Comparison of ENCODE assay signal across 40 cellular contexts in the genomic region with DNA sequence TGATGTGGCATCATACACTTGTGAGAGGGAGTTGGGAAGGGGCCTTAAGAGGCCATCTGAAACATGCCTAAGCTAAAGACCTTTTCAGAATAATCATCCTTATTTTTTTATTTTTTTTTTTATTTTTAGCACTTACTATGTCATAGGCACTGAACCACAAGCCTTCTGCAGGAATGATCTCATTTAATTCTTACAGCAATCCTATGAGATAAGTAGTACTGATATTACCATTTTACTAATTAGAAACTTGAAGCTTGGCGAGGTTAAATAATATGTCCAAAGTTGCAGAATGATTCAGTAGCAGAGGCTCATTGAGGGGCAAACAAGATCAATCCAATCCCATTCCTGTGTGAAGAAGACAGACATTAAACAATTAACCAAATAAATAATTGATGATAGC.
"Had no signal": no experiment of that assay in that cellular context is flagged by ENCODE, and none has a peak within 500 bp of the region (broad histone marks: within the 10 kb centered on the region; RNA-seq: fewer than 3 reads in every experiment).

No MANE protein-coding gene starts in this region.

- H3K4me3 ChIP-seq: adrenal gland, ascending aorta, body of pancreas, breast epithelium, cardiac muscle cell had no signal

- H3K36me3 ChIP-seq: adrenal gland, ascending aorta, brain microvascular endothelial cell, breast epithelium, cardiac muscle cell had no signal

- H3K27me3 Mint-ChIP-seq: activated naive CD4-positive, alpha-beta T cell treated with anti-CD3 and anti-CD28 coated beads, Interleukin-2, amount 10 ng/mL, durations not matched to agents 7 days and 5 days; activated naive CD4-positive, alpha-beta T cell treated with anti-CD3 and anti-CD28 coated beads, Interleukin-2, amount 50 U/mL, for 24 hours; activated naive CD8-positive, alpha-beta T cell treated with anti-CD3 and anti-CD28 coated beads for 36 hours; activated naive CD8-positive, alpha-beta T cell treated with anti-CD3 and anti-CD28 coated beads, Interleukin-2, amount 10 ng/mL, durations not matched to agents 7 days and 5 days; central memory CD8-positive, alpha-beta T cell had no signal

- H3K9me3 ChIP-seq: adrenal gland, ascending aorta, body of pancreas, breast epithelium had no signal

- H3K27ac ChIP-seq: adrenal gland, ascending aorta, body of pancreas, brain microvascular endothelial cell, breast epithelium, cardiac muscle cell had no signal

- H3K27me3 ChIP-seq: adrenal gland, ascending aorta, body of pancreas, brain microvascular endothelial cell, breast epithelium, cardiac muscle cell had no signal

- H3K4me1 ChIP-seq: adrenal gland, ascending aorta, body of pancreas, breast epithelium had no signal

- H3K9me3 Mint-ChIP-seq: activated naive CD4-positive, alpha-beta T cell treated with anti-CD3 and anti-CD28 coated beads for 36 hours; activated naive CD4-positive, alpha-beta T cell treated with anti-CD3 and anti-CD28 coated beads, Interleukin-2, amount 10 ng/mL, durations not matched to agents 7 days and 5 days; activated naive CD4-positive, alpha-beta T cell treated with anti-CD3 and anti-CD28 coated beads, Interleukin-2, amount 50 U/mL, for 24 hours; activated T-cell treated with anti-CD3 and anti-CD28 coated beads, Interleukin-2, amount 50 U/mL, for 24 hours; activated T-cell treated with anti-CD3 and anti-CD28 coated beads, Interleukin-2, amount 50 U/mL, for 4 hours; activated T-helper 1 cell treated with anti-CD3 and anti-CD28 coated beads, Interleukin-12 subunit alpha, Interleukin-12 subunit beta, Interleukin-2, Interleukin-4 antibody, amounts not matched to agents 30 ng/mL and 10 ng/mL and 1 ng/mL, durations not matched to agents 14 hours and 24 hours and 36 hours; activated T-helper 2 cell treated with anti-CD3 and anti-CD28 coated beads, Interferon-gamma antibody, Interleukin-2, Interleukin-4, amounts not matched to agents 10 μg/mL and 5 μg/mL and 100 μg/mL, durations not matched to agents 14 hours and 24 hours and 36 hours; brain; central memory CD8-positive, alpha-beta T cell had no signal

- H3K36me3 Mint-ChIP-seq: activated naive CD4-positive, alpha-beta T cell treated with anti-CD3 and anti-CD28 coated beads, Interleukin-2, amount 10 ng/mL, durations not matched to agents 7 days and 5 days; brain had no signal

- FAIRE-seq: astrocyte, bronchial epithelial cell had no signal

- H3K4me1 Mint-ChIP-seq: activated naive CD4-positive, alpha-beta T cell treated with anti-CD3 and anti-CD28 coated beads, Interleukin-2, amount 10 ng/mL, durations not matched to agents 7 days and 5 days; brain had no signal

- H3K4me3 Mint-ChIP-seq: activated naive CD4-positive, alpha-beta T cell treated with anti-CD3 and anti-CD28 coated beads for 36 hours; activated naive CD4-positive, alpha-beta T cell treated with anti-CD3 and anti-CD28 coated beads, Interleukin-2, amount 10 ng/mL, durations not matched to agents 7 days and 5 days; activated naive CD4-positive, alpha-beta T cell treated with anti-CD3 and anti-CD28 coated beads, Interleukin-2, amount 50 U/mL, for 24 hours; activated naive CD8-positive, alpha-beta T cell; activated naive CD8-positive, alpha-beta T cell treated with anti-CD3 and anti-CD28 coated beads for 36 hours; activated naive CD8-positive, alpha-beta T cell treated with anti-CD3 and anti-CD28 coated beads, Interleukin-2, amount 10 ng/mL, durations not matched to agents 7 days and 5 days; activated naive CD8-positive, alpha-beta T cell treated with anti-CD3 and anti-CD28 coated beads, Interleukin-2, amount 50 U/mL, for 24 hours; activated T-cell treated with anti-CD3 and anti-CD28 coated beads, Interleukin-2, amount 50 U/mL, for 24 hours; activated T-cell treated with anti-CD3 and anti-CD28 coated beads, Interleukin-2, amount 50 U/mL, for 4 hours; activated T-cell treated with anti-CD3 and anti-CD28 coated beads, Interleukin-2, amount 50 U/mL, for 72 hours; activated T-helper 1 cell treated with anti-CD3 and anti-CD28 coated beads, Interleukin-12 subunit alpha, Interleukin-12 subunit beta, Interleukin-2, Interleukin-4 antibody, amounts not matched to agents 30 ng/mL and 10 ng/mL and 1 ng/mL, durations not matched to agents 14 hours and 24 hours and 36 hours; brain; central memory CD8-positive, alpha-beta T cell had no signal

- ATAC-seq: activated naive CD4-positive, alpha-beta T cell treated with anti-CD3 and anti-CD28 coated beads, Interleukin-2, amount 50 U/mL, for 72 hours; activated naive CD8-positive, alpha-beta T cell treated with anti-CD3 and anti-CD28 coated beads, Interleukin-2, amount 50 U/mL, for 24 hours; activated T-cell treated with anti-CD3 and anti-CD28 coated beads, Interleukin-2, amount 50 U/mL, for 4 hours; activated T-cell treated with anti-CD3 and anti-CD28 coated beads, Interleukin-2, amount 50 U/mL, for 72 hours; body of pancreas had no signal

- DNase-seq: activated effector memory CD4-positive, alpha-beta T cell treated with anti-CD3 and anti-CD28 coated beads, Interleukin-2, amount 50 U/mL, for 16 hours; activated effector memory CD4-positive, alpha-beta T cell treated with Interleukin-2 at 50 U/mL for 16 hours; activated gamma-delta T cell; activated gamma-delta T cell treated with Interleukin-2 at 50 U/mL for 16 hours; activated naive CD4-positive, alpha-beta T cell; activated naive CD4-positive, alpha-beta T cell treated with anti-CD3 and anti-CD28 coated beads for 36 hours; activated naive CD4-positive, alpha-beta T cell treated with anti-CD3 and anti-CD28 coated beads, Interleukin-2, amount 10 ng/mL, durations not matched to agents 7 days and 5 days; activated naive CD4-positive, alpha-beta T cell treated with anti-CD3 and anti-CD28 coated beads, Interleukin-2, amount 50 U/mL, for 16 hours; activated naive CD4-positive, alpha-beta T cell treated with Interleukin-2 at 50 U/mL for 16 hours; activated naive CD8-positive, alpha-beta T cell treated with anti-CD3 and anti-CD28 coated beads for 36 hours; activated naive CD8-positive, alpha-beta T cell treated with anti-CD3 and anti-CD28 coated beads, Interleukin-2, amount 10 ng/mL, durations not matched to agents 7 days and 5 days; activated naive CD8-positive, alpha-beta T cell treated with anti-CD3 and anti-CD28 coated beads, Interleukin-2, amount 50 U/mL, for 24 hours; activated T-cell treated with anti-CD3 and anti-CD28 coated beads for 4 hours; activated T-cell treated with anti-CD3 and anti-CD28 coated beads, Interleukin-2, amount 50 U/mL, for 1 hour; activated T-cell treated with anti-CD3 and anti-CD28 coated beads, Interleukin-2, amount 50 U/mL, for 24 hours; activated T-cell treated with anti-CD3 and anti-CD28 coated beads, Interleukin-2, amount 50 U/mL, for 4 hours; activated T-cell treated with anti-CD3 and anti-CD28 coated beads, Interleukin-2, amount 50 U/mL, for 48 hours; activated T-cell treated with anti-CD3 and anti-CD28 coated beads, Interleukin-2, amount 50 U/mL, for 72 hours; adrenal gland; amniotic stem cell; amygdala; anterior cingulate cortex; aorta; body of pancreas; brain microvascular endothelial cell; caudate nucleus; central memory CD4-positive, alpha-beta T cell; cerebellar nuclear complex had no signal

- H3K27ac Mint-ChIP-seq: activated naive CD4-positive, alpha-beta T cell treated with anti-CD3 and anti-CD28 coated beads for 36 hours; activated naive CD4-positive, alpha-beta T cell treated with anti-CD3 and anti-CD28 coated beads, Interleukin-2, amount 10 ng/mL, durations not matched to agents 7 days and 5 days; activated naive CD4-positive, alpha-beta T cell treated with anti-CD3 and anti-CD28 coated beads, Interleukin-2, amount 50 U/mL, for 24 hours; activated naive CD4-positive, alpha-beta T cell treated with anti-CD3 and anti-CD28 coated beads, Interleukin-2, amount 50 U/mL, for 72 hours; activated naive CD8-positive, alpha-beta T cell treated with anti-CD3 and anti-CD28 coated beads for 36 hours; activated naive CD8-positive, alpha-beta T cell treated with anti-CD3 and anti-CD28 coated beads, Interleukin-2, amount 10 ng/mL, durations not matched to agents 7 days and 5 days; activated naive CD8-positive, alpha-beta T cell treated with anti-CD3 and anti-CD28 coated beads, Interleukin-2, amount 50 U/mL, for 24 hours; activated T-cell treated with anti-CD3 and anti-CD28 coated beads, Interleukin-2, amount 50 U/mL, for 24 hours; activated T-cell treated with anti-CD3 and anti-CD28 coated beads, Interleukin-2, amount 50 U/mL, for 72 hours; activated T-helper 1 cell treated with anti-CD3 and anti-CD28 coated beads, Interleukin-12 subunit alpha, Interleukin-12 subunit beta, Interleukin-2, Interleukin-4 antibody, amounts not matched to agents 30 ng/mL and 10 ng/mL and 1 ng/mL, durations not matched to agents 14 hours and 24 hours and 36 hours; activated T-helper 2 cell treated with anti-CD3 and anti-CD28 coated beads, Interferon-gamma antibody, Interleukin-2, Interleukin-4, amounts not matched to agents 10 μg/mL and 5 μg/mL and 100 μg/mL, durations not matched to agents 14 hours and 24 hours and 36 hours; brain had no signal
